19 cellular contexts compared by ENCODE assay signal in the genomic region with DNA sequence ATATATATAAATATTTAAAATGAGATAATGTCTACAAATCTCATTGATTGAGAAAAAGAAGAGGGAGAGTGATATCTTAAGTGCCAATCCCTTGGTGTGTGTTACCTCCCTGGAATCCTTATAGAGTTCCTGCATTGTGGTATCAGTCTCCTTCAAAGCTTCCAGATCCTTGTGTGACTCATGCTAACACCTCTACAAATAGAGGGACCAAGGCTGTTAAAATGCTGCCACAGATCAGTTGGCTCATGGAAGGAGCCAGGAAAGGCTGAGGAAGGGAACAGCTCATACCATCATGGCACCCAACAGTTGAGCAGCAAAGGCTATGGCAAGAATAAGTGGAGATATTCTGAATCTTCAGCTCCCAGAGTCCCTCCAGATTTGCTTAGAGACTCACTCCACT.
DNase-seq lines count a peak whose midpoint lies in the region; ATAC-seq lines count a peak whose summit lies in the region.
"Had no signal": no experiment of that assay in that cellular context is flagged by ENCODE, and none has a peak within 500 bp of the region (broad histone marks: within the 10 kb centered on the region; RNA-seq: fewer than 3 reads in every experiment).

No MANE protein-coding gene starts in this region.

- CTCF ChIA-PET in activated CD4-positive, alpha-beta T cell treated with anti-CD3 and anti-CD28 coated beads for 36 hours (lab: Charles Lee), result no interaction called here

- no peak for ATAC-seq in activated CD4-positive, alpha-beta T cell treated with anti-CD3 and anti-CD28 coated beads for 36 hours
- no peak for ATAC-seq in HG03175 (IDR thresholded peaks at IDR 0.05; ENCODE audit: unreplicated experiment)
- ATAC-seq: GM12878, GM23338, HCT116 had no signal

- no peaks in the 10 kb centered on the region for H3K4me1 Mint-ChIP-seq in activated CD4-positive, alpha-beta T cell treated with anti-CD3 and anti-CD28 coated beads for 36 hours
- H3K4me1 Mint-ChIP-seq: CD14-positive monocyte; CD4-positive, alpha-beta memory T cell; GM23338 had no signal

- DNase-seq in HT1080 (ENCODE audit: low read depth) (peak; percentile 9), glomerular visceral epithelial cell (ENCODE audit: extremely low spot score) (peak; percentile 3), kidney tubule cell (ENCODE audit: low spot score) (peak; percentile 68), superior temporal gyrus (ENCODE audit: extremely low spot score) (peak; percentile 17), NCI-H524 (lab: John Stamatoyannopoulos, UW) (no peak), GOT3 (lab: John Stamatoyannopoulos, UW) (no peak)
- DNase-seq in activated CD4-positive, alpha-beta T cell treated with anti-CD3 and anti-CD28 coated beads for 36 hours, result no peak
- DNase-seq: 8988T; Calu3; CD4-positive, alpha-beta memory T cell; DMS79 treated with DMSO at 0.1 percent for 48 hours; EL; H7; HFFc6 had no signal

- H3K27me3 Mint-ChIP-seq in activated CD4-positive, alpha-beta T cell treated with anti-CD3 and anti-CD28 coated beads for 36 hours, result no peaks in the 10 kb centered on the region

- intact Hi-C loops in activated CD4-positive, alpha-beta T cell treated with anti-CD3 and anti-CD28 coated beads for 36 hours (cut with DNase I, micrococcal nuclease), result no loop called here

- POLR2A ChIA-PET in activated CD4-positive, alpha-beta T cell treated with anti-CD3 and anti-CD28 coated beads for 36 hours (lab: Charles Lee), result interaction anchor here (0.6 kb wide), 1 partner anchor 1272 kb away, joined by 3 read pairs; no protein-coding TSS in a partner anchor

- H3K27ac Mint-ChIP-seq in activated CD4-positive, alpha-beta T cell treated with anti-CD3 and anti-CD28 coated beads for 36 hours, result no peak overlapping the region
- H3K27ac Mint-ChIP-seq: CD14-positive monocyte; CD4-positive, alpha-beta memory T cell; GM23338; HFFc6 had no signal

- H3K4me3 Mint-ChIP-seq in activated CD4-positive, alpha-beta T cell treated with anti-CD3 and anti-CD28 coated beads for 36 hours, result no peak overlapping the region
- H3K4me3 Mint-ChIP-seq: CD14-positive monocyte; CD4-positive, alpha-beta memory T cell; GM23338; HFFc6 had no signal

- H3K36me3 Mint-ChIP-seq in activated CD4-positive, alpha-beta T cell treated with anti-CD3 and anti-CD28 coated beads for 36 hours (ENCODE audit: low read depth), result no peaks in the 10 kb centered on the region
- H3K36me3 Mint-ChIP-seq: CD14-positive monocyte; CD4-positive, alpha-beta memory T cell had no signal

- no peaks in the 10 kb centered on the region for H3K9me3 Mint-ChIP-seq in activated CD4-positive, alpha-beta T cell treated with anti-CD3 and anti-CD28 coated beads for 36 hours (ENCODE audit: low read depth)

Comparison
In these comparisons a context has a peak if more than half of its experiments do, and no peak if none do; other contexts are left out.
1. DNase-seq: peak in HT1080 (single experiment), glomerular visceral epithelial cell (single experiment), kidney tubule cell (single experiment) and superior temporal gyrus (single experiment); none in activated CD4-positive, alpha-beta T cell treated with anti-CD3 and anti-CD28 coated beads for 36 hours (single experiment), NCI-H524 (0 of 2) and GOT3 (single experiment).